Comparison of ENCODE assay signal across 11 cellular contexts in genomic region chr2:161243873-161244272, GRCh38.
DNase-seq lines count a peak whose midpoint lies in the region; ATAC-seq and TF ChIP-seq lines count a peak whose summit lies in the region.
"Had no signal": no experiment of that assay in that cellular context is flagged by ENCODE, and none has a peak within 500 bp of the region (broad histone marks: within the 10 kb centered on the region; RNA-seq: fewer than 3 reads in every experiment).

No MANE protein-coding gene starts in this region.

- CTCF ChIA-PET in mammary epithelial cell (lab: Charles Lee; ENCODE audit: low non-redundant PET): no interaction called here

- 58% methylated on average over 6 of the region's 6 CpGs for WGBS in mammary epithelial cell (ENCODE audit: low coverage, missing lambda C conversion rate)

- H2AFZ ChIP-seq in OCI-LY1 (ENCODE audit: low read length) (peak overlapping the region; percentile 39; the same call in 1 of the 2 replicates), mammary epithelial cell (ENCODE audit: low read depth, low read length) (peak overlapping the region; percentile 93)

- H3K27ac ChIP-seq in OCI-LY1 (ENCODE audit: low read depth, low read length, poor library complexity, severe bottlenecking) (peak overlapping the region; percentile 60), mammary epithelial cell (ENCODE audit: insufficient read depth, low read depth, low read length) (peak overlapping the region; percentile 83)
- H3K27ac ChIP-seq: sigmoid colon had no signal

- peaks cover 38% of the 10 kb centered on the region for H3K4me1 ChIP-seq in OCI-LY1 (ENCODE audit: insufficient read depth, low read length, severe bottlenecking)
- H3K4me1 ChIP-seq in mammary epithelial cell (ENCODE audit: insufficient read depth, low read length): peaks cover 4% of the 10 kb centered on the region

- H3K27me3 ChIP-seq in OCI-LY1 (ENCODE audit: insufficient read depth, low read length) (no peaks in the 10 kb centered on the region), mammary epithelial cell (ENCODE audit: insufficient read depth, low read length) (no peaks in the 10 kb centered on the region)

- peak; percentile 53 for DNase-seq in GF-D8 (lab: John Stamatoyannopoulos, UW)
- no peak for DNase-seq in mammary epithelial cell
- no peak for DNase-seq in natural killer cell
- DNase-seq in Kasumi-1 (lab: John Stamatoyannopoulos, UW): no peak
- DNase-seq: DMS79, NCI-H446, sigmoid colon had no signal

- H3K9ac ChIP-seq in OCI-LY1 (ENCODE audit: low read length) (peak overlapping the region; percentile 63), mammary epithelial cell (ENCODE audit: insufficient read depth, low read length) (peak overlapping the region; percentile 92)

- H3K9me3 Mint-ChIP-seq in natural killer cell: no peaks in the 10 kb centered on the region

- no peaks in the 10 kb centered on the region for H3K36me3 ChIP-seq in OCI-LY1 (ENCODE audit: insufficient read depth, low read length)
- no peaks in the 10 kb centered on the region for H3K36me3 ChIP-seq in mammary epithelial cell (ENCODE audit: insufficient read depth, low read length)
- H3K36me3 ChIP-seq: sigmoid colon had no signal

- in situ Hi-C loops in mammary epithelial cell (cut with MboI; ENCODE audit: low sequenced_read_pairs in 2 of 2): no loop called here

- TF ChIP-seq CTCF in OCI-LY1 (IDR thresholded peaks at IDR 0.05; ENCODE audit: low read length): no peak
- TF ChIP-seq CTCF in mammary epithelial cell (conservative IDR thresholded peaks at IDR 0.05 in 1 of 2, IDR thresholded peaks at IDR 0.05 in 1 of 2; ENCODE audit: extremely low read depth in 1 of 2, insufficient read depth in 1 of 2, low read depth in 1 of 2, low read length in 2 of 2): no peak
- no peak for TF ChIP-seq CTCF in natural killer cell (IDR thresholded peaks at IDR 0.05)

- no peaks in the 10 kb centered on the region for H3K27me3 Mint-ChIP-seq in natural killer cell (ENCODE audit: low read depth in 2 of 2)

- H3K9me3 ChIP-seq in OCI-LY1 (ENCODE audit: low read length): no peaks in the 10 kb centered on the region
- H3K9me3 ChIP-seq in mammary epithelial cell (replicated peaks; ENCODE audit: insufficient read depth, low read length): no peaks in the 10 kb centered on the region
- H3K9me3 ChIP-seq: sigmoid colon had no signal

- H3K79me2 ChIP-seq in OCI-LY1 (ENCODE audit: insufficient read depth, low read length): no peaks in the 10 kb centered on the region
- H3K79me2 ChIP-seq in mammary epithelial cell (ENCODE audit: insufficient read depth, low read length): peaks cover 20% of the 10 kb centered on the region

- no peaks in the 10 kb centered on the region for H4K20me1 ChIP-seq in OCI-LY1 (ENCODE audit: insufficient read depth, low read length)
- H4K20me1 ChIP-seq in mammary epithelial cell (ENCODE audit: insufficient read depth, low read length): no peaks in the 10 kb centered on the region

- H3K4me3 Mint-ChIP-seq in natural killer cell: peak overlapping the region; percentile 94

- peaks cover 5% of the 10 kb centered on the region; the same call in 1 of the 2 replicates for H3F3A ChIP-seq in OCI-LY1 (ENCODE audit: insufficient read depth, low read length)

- peak overlapping the region; percentile 85 to 87 for H3K27ac Mint-ChIP-seq in natural killer cell

- no peaks in the 10 kb centered on the region for H3K36me3 Mint-ChIP-seq in natural killer cell

- H3K4me1 Mint-ChIP-seq in natural killer cell: peaks cover 31 to 32% of the 10 kb centered on the region in 2 donors

- H3K9me2 ChIP-seq in OCI-LY1 (ENCODE audit: low read depth, low read length): no peaks in the 10 kb centered on the region

- H3K4me2 ChIP-seq in OCI-LY1 (ENCODE audit: low read length): peak overlapping the region; percentile 70
- peak overlapping the region; percentile 86 for H3K4me2 ChIP-seq in mammary epithelial cell (ENCODE audit: insufficient read depth, low read depth, low read length)

- BruUV-seq in mammary epithelial cell (replicated peaks; lab: Mats Ljungman, UMichigan): no TSS peak

- dilution Hi-C loops in mammary epithelial cell (cut with HindIII; ENCODE audit: low sequenced_read_pairs): no loop called here

- ATAC-seq in natural killer cell: no peak
- ATAC-seq in HG03135 (IDR thresholded peaks at IDR 0.05; ENCODE audit: unreplicated experiment): no peak
- ATAC-seq in activated CD4-positive, CD25-positive, alpha-beta regulatory T cell treated with anti-CD3 and anti-CD28 coated beads, Interleukin-2, amount 50 U/mL, for 24 hours: no peak
- no peak for ATAC-seq in GM18873 (IDR thresholded peaks at IDR 0.05; ENCODE audit: low FRiP score, unreplicated experiment)

- H3K4me3 ChIP-seq in OCI-LY1 (ENCODE audit: low read depth, low read length, poor library complexity, severe bottlenecking) (peak overlapping the region; percentile 63), mammary epithelial cell (replicated peaks in 1 of 3; ENCODE audit: insufficient read depth in 1 of 3, low read depth in 2 of 3, low read length in 3 of 3) (peak overlapping the region; percentile 59 to 73 (median 63))

- intact Hi-C loops in mammary epithelial cell (cut with micrococcal nuclease) (no loop called here), natural killer cell (cut with micrococcal nuclease) (no loop called here)
